8 cellular contexts compared by ENCODE assay signal in the genomic region with DNA sequence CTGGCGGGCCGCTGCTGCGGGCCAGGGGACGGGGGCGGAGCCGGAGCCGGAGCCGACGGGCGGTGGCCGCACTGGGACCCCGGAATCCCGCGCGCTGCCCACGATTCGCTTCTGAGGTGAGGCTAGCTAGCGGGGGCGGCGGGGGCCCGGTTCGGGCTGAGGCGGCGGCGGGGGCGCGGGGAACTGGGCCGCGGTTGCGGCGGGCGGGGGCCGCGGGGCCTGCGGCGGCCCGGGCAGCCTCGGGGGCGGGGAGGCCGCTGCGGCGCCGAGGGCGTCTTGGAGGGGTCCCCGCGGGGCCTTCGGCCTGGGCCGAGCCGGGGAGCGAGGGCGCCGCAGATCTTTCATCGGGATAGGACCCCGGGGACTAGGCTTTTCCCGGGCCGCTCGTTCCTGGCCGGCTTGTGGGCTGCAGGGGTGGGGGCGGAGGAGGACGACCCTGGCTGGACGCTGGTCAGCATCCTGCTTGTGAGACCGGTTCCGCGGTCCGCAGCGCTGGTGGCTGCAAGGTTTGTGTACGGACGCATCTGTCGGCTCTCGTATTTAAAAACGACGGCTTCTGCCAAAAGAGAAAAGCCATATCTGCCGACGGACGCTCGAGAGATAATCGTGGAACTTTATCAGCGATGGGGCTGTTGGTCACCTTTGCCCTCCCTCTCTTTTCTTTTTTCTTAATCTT. TPM values are rescaled to one million over a fixed set of nuclear protein-coding genes. Genes with fewer than 3 reads are reported as not detected.
DNase-seq lines count a peak whose midpoint lies in the region; ATAC-seq and TF ChIP-seq lines count a peak whose summit lies in the region.

No MANE protein-coding gene starts in this region.

- no peak overlapping the region for H2AFZ ChIP-seq in neuron (ENCODE audit: low read depth, low read length)

- H3K9me3 Mint-ChIP-seq in activated CD8-positive, alpha-beta memory T cell treated with anti-CD3 and anti-CD28 coated beads, Interleukin-2, amount 10 ng/mL, durations not matched to agents 7 days and 5 days (ENCODE audit: low read depth) = peaks cover 3% of the 10 kb centered on the region

- H3K27me3 Mint-ChIP-seq in activated CD8-positive, alpha-beta memory T cell treated with anti-CD3 and anti-CD28 coated beads, Interleukin-2, amount 10 ng/mL, durations not matched to agents 7 days and 5 days = no peaks in the 10 kb centered on the region

- peak overlapping the region; percentile 91 for H3K4me3 Mint-ChIP-seq in activated CD8-positive, alpha-beta memory T cell treated with anti-CD3 and anti-CD28 coated beads, Interleukin-2, amount 10 ng/mL, durations not matched to agents 7 days and 5 days

- H3K27me3 ChIP-seq in neuron (ENCODE audit: insufficient read depth, low read length) = no peaks in the 10 kb centered on the region

- H3K4me1 ChIP-seq in neuron (ENCODE audit: insufficient read depth, low read length) = peaks cover 11% of the 10 kb centered on the region

- DNase-seq in activated CD8-positive, alpha-beta memory T cell treated with anti-CD3 and anti-CD28 coated beads, Interleukin-2, amount 10 ng/mL, durations not matched to agents 7 days and 5 days = peak; percentile 48
- no peak for DNase-seq in activated CD8-positive, alpha-beta memory T cell treated with anti-CD3 and anti-CD28 coated beads, Interleukin-2, amount 50 U/mL, for 48 hours
- DNase-seq in fibroblast of villous mesenchyme (ENCODE audit: low read depth) (peak; percentile 48), NCI-H774 (lab: John Stamatoyannopoulos, UW) (no peak)
- no peak for DNase-seq in central memory CD4-positive, alpha-beta T cell

- TF ChIP-seq CTCF in WI38 (IDR thresholded peaks at IDR 0.05; ENCODE audit: low read depth, low read length) = no peak
- no peak for TF ChIP-seq CTCF in fibroblast of villous mesenchyme (IDR thresholded peaks at IDR 0.05; ENCODE audit: insufficient read depth, low read depth, low read length)

- peak overlapping the region; percentile 90 for H3K4me3 ChIP-seq in WI38 (ENCODE audit: low read depth, low read length)
- H3K4me3 ChIP-seq in fibroblast of villous mesenchyme (ENCODE audit: low read depth, low read length) = peak overlapping the region; percentile 88
- peak overlapping the region; percentile 72 for H3K4me3 ChIP-seq in neuron (ENCODE audit: low read length)

- CTCF ChIA-PET in activated CD8-positive, alpha-beta memory T cell treated with anti-CD3 and anti-CD28 coated beads, Interleukin-2, amount 10 ng/mL, durations not matched to agents 7 days and 5 days (lab: Charles Lee) = interaction anchor here (1.4 to 2.5 kb wide), 2 partner anchors 9 to 31 kb away, joined by 6 to 12 read pairs; no protein-coding TSS in a partner anchor

- H3K27ac Mint-ChIP-seq in activated CD8-positive, alpha-beta memory T cell treated with anti-CD3 and anti-CD28 coated beads, Interleukin-2, amount 10 ng/mL, durations not matched to agents 7 days and 5 days = peak overlapping the region; percentile 92

- ATAC-seq in activated CD8-positive, alpha-beta memory T cell treated with anti-CD3 and anti-CD28 coated beads, Interleukin-2, amount 10 ng/mL, durations not matched to agents 7 days and 5 days = no peak
- peak; percentile 32 for ATAC-seq in HG03354 (IDR thresholded peaks at IDR 0.05; ENCODE audit: poor library complexity, severe bottlenecking, unreplicated experiment)

- H3K9me3 ChIP-seq in neuron (ENCODE audit: low read length) = no peaks in the 10 kb centered on the region

- peaks cover 46% of the 10 kb centered on the region for H3K4me1 Mint-ChIP-seq in activated CD8-positive, alpha-beta memory T cell treated with anti-CD3 and anti-CD28 coated beads, Interleukin-2, amount 10 ng/mL, durations not matched to agents 7 days and 5 days

- H3K36me3 Mint-ChIP-seq in activated CD8-positive, alpha-beta memory T cell treated with anti-CD3 and anti-CD28 coated beads, Interleukin-2, amount 10 ng/mL, durations not matched to agents 7 days and 5 days = peaks cover 20% of the 10 kb centered on the region

- no peaks in the 10 kb centered on the region for H3K36me3 ChIP-seq in neuron (ENCODE audit: insufficient read depth, low read length)

RNA-seq across cellular contexts. Expression of a gene that starts 0.4 kb away (rescaled TPM):
- 100 to 1,000 TPM; 251 to 260 TPM for total RNA-seq in activated CD8-positive, alpha-beta memory T cell treated with anti-CD3 and anti-CD28 coated beads, Interleukin-2, amount 10 ng/mL, durations not matched to agents 7 days and 5 days
- total RNA-seq in fibroblast of villous mesenchyme = 212 and 235 TPM in 2 replicates

RNA-seq across cellular contexts. Expression of a gene that starts 51.2 kb away (rescaled TPM):
- 100 to 1,000 TPM in 1 of 2 experiments, 10 to 100 TPM in 1; 88.0 to 105 TPM for total RNA-seq in activated CD8-positive, alpha-beta memory T cell treated with anti-CD3 and anti-CD28 coated beads, Interleukin-2, amount 10 ng/mL, durations not matched to agents 7 days and 5 days
- total RNA-seq in fibroblast of villous mesenchyme = 23.3 and 27.4 TPM in 2 replicates

Comparison
In these comparisons a context has a peak if more than half of its experiments do, and no peak if none do; other contexts are left out.
1. DNase-seq: peak in activated CD8-positive, alpha-beta memory T cell treated with anti-CD3 and anti-CD28 coated beads, Interleukin-2, amount 10 ng/mL, durations not matched to agents 7 days and 5 days (single experiment) and fibroblast of villous mesenchyme (single experiment); none in activated CD8-positive, alpha-beta memory T cell treated with anti-CD3 and anti-CD28 coated beads, Interleukin-2, amount 50 U/mL, for 48 hours (single experiment), central memory CD4-positive, alpha-beta T cell (single experiment) and NCI-H774 (single experiment).
2. Peak in every context shown above with its lines, with median percentiles within 50 percentile points of each other: H3K4me3 ChIP-seq.